ENCODE assay signal across 22 cellular contexts in the genomic region with DNA sequence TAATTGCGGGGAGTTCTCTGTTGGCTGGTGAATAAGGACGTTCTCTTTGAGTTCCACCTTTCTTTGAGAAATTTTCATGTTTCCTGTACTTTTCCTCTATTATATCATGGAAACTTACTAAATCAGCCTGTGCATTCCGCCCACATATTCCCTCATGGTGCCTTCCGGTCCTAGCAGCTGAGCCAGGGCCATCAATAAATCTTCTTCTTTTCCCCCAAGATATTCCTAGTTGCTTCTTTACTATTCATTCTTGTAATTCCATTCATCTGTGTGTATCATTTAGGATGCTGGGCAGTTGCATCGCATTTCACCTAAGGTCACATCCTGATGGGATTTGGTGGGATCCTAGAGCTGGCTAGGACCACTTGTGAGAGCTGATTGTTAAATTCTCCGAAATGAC.
"Had no signal": no experiment of that assay in that cellular context is flagged by ENCODE, and none has a peak within 500 bp of the region (broad histone marks: within the 10 kb centered on the region; RNA-seq: fewer than 3 reads in every experiment).

No MANE protein-coding gene starts in this region.

- H3K4me3 Mint-ChIP-seq: activated CD4-positive, alpha-beta T cell treated with anti-CD3 and anti-CD28 coated beads, Interleukin-2, amount 10 ng/mL, durations not matched to agents 7 days and 5 days; activated CD8-positive, alpha-beta memory T cell treated with anti-CD3 and anti-CD28 coated beads, Interleukin-2, amount 10 ng/mL, durations not matched to agents 7 days and 5 days; activated CD8-positive, alpha-beta T cell treated with anti-CD3 and anti-CD28 coated beads for 36 hours; activated naive CD8-positive, alpha-beta T cell; natural killer cell treated with Interleukin-12 subunit alpha and Interleukin-12 subunit beta and Interleukin-15 and Interleukin-18, amount 100 ng/mL, for 72 hours; stimulated activated memory B cell treated with anti-CD40 and anti-IgM and Interleukin-4, amounts not matched to agents 10 μg/mL and 1 μg/mL and 100 μg/mL, for 72 hours had no signal

- H3K9me3 ChIP-seq: esophagus squamous epithelium, heart right ventricle, transverse colon had no signal

- ATAC-seq: activated CD8-positive, alpha-beta memory T cell treated with anti-CD3 and anti-CD28 coated beads, Interleukin-2, amount 10 ng/mL, durations not matched to agents 7 days and 5 days; activated CD8-positive, alpha-beta T cell treated with anti-CD3 and anti-CD28 coated beads for 36 hours; heart right ventricle; left cardiac atrium; natural killer cell treated with Interleukin-12 subunit alpha and Interleukin-12 subunit beta and Interleukin-15 and Interleukin-18, amount 100 ng/mL, for 72 hours; right cardiac atrium; stimulated activated memory B cell treated with anti-CD40 and anti-IgM and Interleukin-4, amounts not matched to agents 10 μg/mL and 1 μg/mL and 100 μg/mL, for 72 hours had no signal

- H3K4me1 Mint-ChIP-seq: activated CD4-positive, alpha-beta T cell treated with anti-CD3 and anti-CD28 coated beads, Interleukin-2, amount 10 ng/mL, durations not matched to agents 7 days and 5 days; activated CD8-positive, alpha-beta memory T cell treated with anti-CD3 and anti-CD28 coated beads, Interleukin-2, amount 10 ng/mL, durations not matched to agents 7 days and 5 days; stimulated activated memory B cell treated with anti-CD40 and anti-IgM and Interleukin-4, amounts not matched to agents 10 μg/mL and 1 μg/mL and 100 μg/mL, for 72 hours had no signal

- H3K36me3 Mint-ChIP-seq: activated CD8-positive, alpha-beta memory T cell treated with anti-CD3 and anti-CD28 coated beads, Interleukin-2, amount 10 ng/mL, durations not matched to agents 7 days and 5 days; activated naive CD8-positive, alpha-beta T cell; natural killer cell treated with Interleukin-12 subunit alpha and Interleukin-12 subunit beta and Interleukin-15 and Interleukin-18, amount 100 ng/mL, for 72 hours; stimulated activated memory B cell treated with anti-CD40 and anti-IgM and Interleukin-4, amounts not matched to agents 10 μg/mL and 1 μg/mL and 100 μg/mL, for 72 hours had no signal

- H3K4me1 ChIP-seq: esophagus squamous epithelium, parathyroid adenoma, transverse colon had no signal

- H3K27ac ChIP-seq: coronary artery, esophagus squamous epithelium, heart right ventricle, parathyroid adenoma, transverse colon, WERI-Rb-1 had no signal

- H3K27ac Mint-ChIP-seq: activated CD4-positive, alpha-beta T cell treated with anti-CD3 and anti-CD28 coated beads, Interleukin-2, amount 10 ng/mL, durations not matched to agents 7 days and 5 days; activated CD8-positive, alpha-beta memory T cell treated with anti-CD3 and anti-CD28 coated beads, Interleukin-2, amount 10 ng/mL, durations not matched to agents 7 days and 5 days; activated CD8-positive, alpha-beta T cell treated with anti-CD3 and anti-CD28 coated beads for 36 hours; activated naive CD8-positive, alpha-beta T cell; natural killer cell treated with Interleukin-12 subunit alpha and Interleukin-12 subunit beta and Interleukin-15 and Interleukin-18, amount 100 ng/mL, for 72 hours; stimulated activated memory B cell treated with anti-CD40 and anti-IgM and Interleukin-4, amounts not matched to agents 10 μg/mL and 1 μg/mL and 100 μg/mL, for 72 hours had no signal

- DNase-seq: activated CD4-positive, alpha-beta T cell treated with anti-CD3 and anti-CD28 coated beads, Interleukin-2, amount 10 ng/mL, durations not matched to agents 7 days and 5 days; activated CD4-positive, CD25-positive, alpha-beta regulatory T cell treated with anti-CD3 and anti-CD28 coated beads, Interleukin-2, amount 50 U/mL, for 72 hours; activated CD8-positive, alpha-beta memory T cell treated with anti-CD3 and anti-CD28 coated beads, Interleukin-2, amount 10 ng/mL, durations not matched to agents 7 days and 5 days; activated CD8-positive, alpha-beta T cell treated with anti-CD3 and anti-CD28 coated beads for 36 hours; activated naive CD4-positive, alpha-beta T cell; activated T-cell treated with anti-CD3 and anti-CD28 coated beads for 4 hours; amniotic stem cell; cerebellar nuclear complex; esophagus squamous epithelium; heart right ventricle; islet precursor cell; left cardiac atrium; right cardiac atrium; stimulated activated CD4-positive, alpha-beta T cell treated with anti-CD3 and anti-CD28 coated beads, Interleukin-15, amount 100 ng/mL, for 24 hours; transverse colon; WERI-Rb-1 had no signal

- H3K27me3 Mint-ChIP-seq: activated CD4-positive, alpha-beta T cell treated with anti-CD3 and anti-CD28 coated beads, Interleukin-2, amount 10 ng/mL, durations not matched to agents 7 days and 5 days; activated CD8-positive, alpha-beta memory T cell treated with anti-CD3 and anti-CD28 coated beads, Interleukin-2, amount 10 ng/mL, durations not matched to agents 7 days and 5 days; activated CD8-positive, alpha-beta T cell treated with anti-CD3 and anti-CD28 coated beads for 36 hours; activated naive CD8-positive, alpha-beta T cell; natural killer cell treated with Interleukin-12 subunit alpha and Interleukin-12 subunit beta and Interleukin-15 and Interleukin-18, amount 100 ng/mL, for 72 hours; stimulated activated memory B cell treated with anti-CD40 and anti-IgM and Interleukin-4, amounts not matched to agents 10 μg/mL and 1 μg/mL and 100 μg/mL, for 72 hours had no signal

- H3K36me3 ChIP-seq: esophagus squamous epithelium, heart right ventricle, transverse colon, WERI-Rb-1 had no signal

- H3K27me3 ChIP-seq: esophagus squamous epithelium, heart right ventricle, transverse colon had no signal

- H3K9me3 Mint-ChIP-seq: activated CD4-positive, alpha-beta T cell treated with anti-CD3 and anti-CD28 coated beads, Interleukin-2, amount 10 ng/mL, durations not matched to agents 7 days and 5 days; activated CD8-positive, alpha-beta T cell treated with anti-CD3 and anti-CD28 coated beads for 36 hours; stimulated activated memory B cell treated with anti-CD40 and anti-IgM and Interleukin-4, amounts not matched to agents 10 μg/mL and 1 μg/mL and 100 μg/mL, for 72 hours had no signal

- H3K4me3 ChIP-seq: coronary artery, esophagus squamous epithelium, heart right ventricle, smooth muscle cell, transverse colon had no signal
